1 cellular context compared by ENCODE assay signal in genomic region chr19:2199861-2200623, GRCh38.
TF ChIP-seq lines count a peak whose summit lies in the region.

No MANE protein-coding gene starts in this region.

TF ChIP-seq in HepG2, 621 proteins besides CTCF, POLR2A, EP300 and RAD21:
- peak; percentile 34 for TF ChIP-seq AGO2 (optimal IDR thresholded peaks at IDR 0.05; ENCODE audit: low read depth, low read length)
- TF ChIP-seq SIN3B (IDR thresholded peaks at IDR 0.05; ENCODE audit: low read length) = no peak
- peak; percentile 34 for TF ChIP-seq HNRNPK (IDR thresholded peaks at IDR 0.05; ENCODE audit: low read depth, low read length, poor library complexity, severe bottlenecking)
